Comparison of ENCODE assay signal across 35 cellular contexts in the genomic region with DNA sequence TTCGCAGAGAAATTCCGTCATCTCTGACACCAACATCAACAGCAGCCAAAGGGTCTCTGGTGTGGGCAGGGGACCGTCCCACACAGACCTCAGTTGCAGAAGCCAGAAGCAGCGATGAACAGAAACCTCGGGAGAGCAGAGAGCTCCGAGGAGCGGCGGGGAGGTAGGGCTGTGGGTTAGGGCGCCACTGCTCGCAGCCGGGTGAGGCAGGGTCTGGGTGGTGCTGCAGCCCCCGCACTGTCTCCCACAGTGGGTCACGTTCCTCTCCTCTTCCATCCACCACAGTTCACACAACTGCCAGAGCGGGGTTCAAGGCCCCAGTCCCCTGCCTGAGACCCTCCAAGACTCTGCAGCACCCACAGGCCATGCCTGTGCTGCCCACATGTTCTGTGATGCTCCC.
"Had no signal": no experiment of that assay in that cellular context is flagged by ENCODE, and none has a peak within 500 bp of the region (broad histone marks: within the 10 kb centered on the region; RNA-seq: fewer than 3 reads in every experiment).

No MANE protein-coding gene starts in this region.

- H3K4me3 Mint-ChIP-seq: activated B cell treated with CpG ODN at 0.5 μM for 24 hours; activated CD4-positive, alpha-beta memory T cell treated with anti-CD3 and anti-CD28 coated beads for 36 hours; activated CD4-positive, alpha-beta T cell treated with anti-CD3 and anti-CD28 coated beads, Interleukin-2, amount 10 ng/mL, durations not matched to agents 24 days and 14 days; activated CD8-positive, alpha-beta T cell treated with anti-CD3 and anti-CD28 coated beads for 36 hours; activated naive CD4-positive, alpha-beta T cell treated with anti-CD3 and anti-CD28 coated beads for 36 hours; activated naive CD8-positive, alpha-beta T cell treated with anti-CD3 and anti-CD28 coated beads for 36 hours; activated T-cell treated with anti-CD3 and anti-CD28 coated beads, Interleukin-2, amount 50 U/mL, for 4 hours; activated T-cell treated with anti-CD3 and anti-CD28 coated beads, Interleukin-2, amount 50 U/mL, for 72 hours; activated T-helper 1 cell treated with anti-CD3 and anti-CD28 coated beads, Interleukin-12 subunit alpha, Interleukin-12 subunit beta, Interleukin-2, Interleukin-4 antibody, amounts not matched to agents 30 ng/mL and 10 ng/mL and 1 ng/mL, durations not matched to agents 14 hours and 24 hours and 36 hours; activated T-helper 17 cell treated with anti-CD3 and anti-CD28 coated beads, Interleukin-2, amount 50 U/mL, for 72 hours; T-helper 1 cell treated with Interleukin-12 subunit alpha and Interleukin-12 subunit beta and Interleukin-4 antibody, amounts not matched to agents 30 μg/mL and 1 μg/mL, for 36 hours; T-helper 2 cell treated with Interferon-gamma antibody and Interleukin-4, amounts not matched to agents 5 μg/mL and 100 μg/mL, for 36 hours had no signal

- H3K4me1 Mint-ChIP-seq: activated B cell treated with CpG ODN at 0.5 μM for 24 hours; activated CD4-positive, alpha-beta T cell treated with anti-CD3 and anti-CD28 coated beads, Interleukin-2, amount 10 ng/mL, durations not matched to agents 24 days and 14 days; activated naive CD8-positive, alpha-beta T cell treated with anti-CD3 and anti-CD28 coated beads for 36 hours; activated T-helper 17 cell treated with anti-CD3 and anti-CD28 coated beads, Interleukin-2, amount 50 U/mL, for 72 hours had no signal

- H3K27me3 ChIP-seq: adrenal gland, body of pancreas, brain microvascular endothelial cell had no signal

- H3K27me3 Mint-ChIP-seq: activated CD4-positive, alpha-beta memory T cell treated with anti-CD3 and anti-CD28 coated beads for 36 hours; activated CD4-positive, alpha-beta T cell treated with anti-CD3 and anti-CD28 coated beads, Interleukin-2, amount 10 ng/mL, durations not matched to agents 24 days and 14 days had no signal

- ATAC-seq: activated CD8-positive, alpha-beta T cell treated with anti-CD3 and anti-CD28 coated beads for 36 hours; activated naive CD4-positive, alpha-beta T cell treated with anti-CD3 and anti-CD28 coated beads, Interleukin-2, amount 50 U/mL, for 72 hours; activated T-cell treated with anti-CD3 and anti-CD28 coated beads, Interleukin-2, amount 50 U/mL, for 4 hours; activated T-cell treated with anti-CD3 and anti-CD28 coated beads, Interleukin-2, amount 50 U/mL, for 72 hours; activated T-helper 17 cell treated with anti-CD3 and anti-CD28 coated beads, Interleukin-2, amount 50 U/mL, for 72 hours; body of pancreas had no signal

- H3K36me3 Mint-ChIP-seq: activated CD4-positive, alpha-beta memory T cell treated with anti-CD3 and anti-CD28 coated beads for 36 hours; activated naive CD4-positive, alpha-beta T cell treated with anti-CD3 and anti-CD28 coated beads, Interleukin-2, amount 50 U/mL, for 72 hours; activated naive CD8-positive, alpha-beta T cell treated with anti-CD3 and anti-CD28 coated beads for 36 hours had no signal

- H3K9me3 ChIP-seq: adrenal gland, body of pancreas, breast epithelium had no signal

- H3K27ac Mint-ChIP-seq: activated B cell treated with CpG ODN at 0.5 μM for 24 hours; activated CD4-positive, alpha-beta memory T cell treated with anti-CD3 and anti-CD28 coated beads for 36 hours; activated CD4-positive, alpha-beta T cell treated with anti-CD3 and anti-CD28 coated beads, Interleukin-2, amount 10 ng/mL, durations not matched to agents 24 days and 14 days; activated CD8-positive, alpha-beta T cell treated with anti-CD3 and anti-CD28 coated beads for 36 hours; activated naive CD4-positive, alpha-beta T cell treated with anti-CD3 and anti-CD28 coated beads for 36 hours; activated naive CD4-positive, alpha-beta T cell treated with anti-CD3 and anti-CD28 coated beads, Interleukin-2, amount 50 U/mL, for 72 hours; activated naive CD8-positive, alpha-beta T cell treated with anti-CD3 and anti-CD28 coated beads for 36 hours; activated T-cell treated with anti-CD3 and anti-CD28 coated beads, Interleukin-2, amount 50 U/mL, for 72 hours; activated T-helper 1 cell treated with anti-CD3 and anti-CD28 coated beads, Interleukin-12 subunit alpha, Interleukin-12 subunit beta, Interleukin-2, Interleukin-4 antibody, amounts not matched to agents 30 ng/mL and 10 ng/mL and 1 ng/mL, durations not matched to agents 14 hours and 24 hours and 36 hours; activated T-helper 17 cell treated with anti-CD3 and anti-CD28 coated beads, Interleukin-2, amount 50 U/mL, for 72 hours; T-helper 1 cell treated with Interleukin-12 subunit alpha and Interleukin-12 subunit beta and Interleukin-4 antibody, amounts not matched to agents 30 μg/mL and 1 μg/mL, for 36 hours; T-helper 2 cell treated with Interferon-gamma antibody and Interleukin-4, amounts not matched to agents 5 μg/mL and 100 μg/mL, for 36 hours had no signal

- H3K36me3 ChIP-seq: adrenal gland, brain microvascular endothelial cell, breast epithelium had no signal

- DNase-seq: activated B cell treated with CpG ODN at 0.5 μM for 24 hours; activated CD4-positive, alpha-beta memory T cell treated with anti-CD3 and anti-CD28 coated beads for 36 hours; activated CD4-positive, alpha-beta T cell treated with anti-CD3 and anti-CD28 coated beads for 4 hours; activated CD4-positive, alpha-beta T cell treated with anti-CD3 and anti-CD28 coated beads, Interleukin-2, amount 10 ng/mL, durations not matched to agents 24 days and 14 days; activated CD4-positive, alpha-beta T cell treated with anti-CD3 and anti-CD28 coated beads, Interleukin-2, amount 50 U/mL, for 1 hour; activated CD4-positive, alpha-beta T cell treated with anti-CD3 and anti-CD28 coated beads, Interleukin-2, amount 50 U/mL, for 4 hours; activated CD4-positive, CD25-positive, alpha-beta regulatory T cell treated with anti-CD3 and anti-CD28 coated beads, Interleukin-2, amount 50 U/mL, for 72 hours; activated CD8-positive, alpha-beta memory T cell treated with anti-CD3 and anti-CD28 coated beads, Interleukin-2, amount 50 U/mL, for 4 hours; activated CD8-positive, alpha-beta T cell treated with anti-CD3 and anti-CD28 coated beads for 36 hours; activated effector memory CD4-positive, alpha-beta T cell treated with anti-CD3 and anti-CD28 coated beads, Interleukin-2, amount 50 U/mL, for 16 hours; activated gamma-delta T cell treated with Interleukin-2 at 50 U/mL for 16 hours; activated naive CD4-positive, alpha-beta T cell; activated naive CD4-positive, alpha-beta T cell treated with anti-CD3 and anti-CD28 coated beads for 36 hours; activated naive CD4-positive, alpha-beta T cell treated with anti-CD3 and anti-CD28 coated beads, Interleukin-2, amount 50 U/mL, for 16 hours; activated naive CD8-positive, alpha-beta T cell treated with anti-CD3 and anti-CD28 coated beads for 36 hours; activated T-cell treated with anti-CD3 and anti-CD28 coated beads for 4 hours; activated T-cell treated with anti-CD3 and anti-CD28 coated beads, Interleukin-2, amount 50 U/mL, for 1 hour; activated T-cell treated with anti-CD3 and anti-CD28 coated beads, Interleukin-2, amount 50 U/mL, for 4 hours; activated T-cell treated with anti-CD3 and anti-CD28 coated beads, Interleukin-2, amount 50 U/mL, for 72 hours; amniotic stem cell; aorta; body of pancreas; brain microvascular endothelial cell; central memory CD4-positive, alpha-beta T cell; T-helper 1 cell; T-helper 2 cell; T-helper 9 cell had no signal

- H3K9me3 Mint-ChIP-seq: activated B cell treated with CpG ODN at 0.5 μM for 24 hours; activated CD4-positive, alpha-beta memory T cell treated with anti-CD3 and anti-CD28 coated beads for 36 hours; activated CD4-positive, alpha-beta T cell treated with anti-CD3 and anti-CD28 coated beads, Interleukin-2, amount 10 ng/mL, durations not matched to agents 24 days and 14 days; activated CD8-positive, alpha-beta T cell treated with anti-CD3 and anti-CD28 coated beads for 36 hours; activated naive CD4-positive, alpha-beta T cell treated with anti-CD3 and anti-CD28 coated beads for 36 hours; activated naive CD4-positive, alpha-beta T cell treated with anti-CD3 and anti-CD28 coated beads, Interleukin-2, amount 50 U/mL, for 72 hours; activated naive CD8-positive, alpha-beta T cell treated with anti-CD3 and anti-CD28 coated beads for 36 hours; activated T-cell treated with anti-CD3 and anti-CD28 coated beads, Interleukin-2, amount 50 U/mL, for 4 hours; activated T-cell treated with anti-CD3 and anti-CD28 coated beads, Interleukin-2, amount 50 U/mL, for 72 hours; activated T-helper 1 cell treated with anti-CD3 and anti-CD28 coated beads, Interleukin-12 subunit alpha, Interleukin-12 subunit beta, Interleukin-2, Interleukin-4 antibody, amounts not matched to agents 30 ng/mL and 10 ng/mL and 1 ng/mL, durations not matched to agents 14 hours and 24 hours and 36 hours; activated T-helper 17 cell treated with anti-CD3 and anti-CD28 coated beads, Interleukin-2, amount 50 U/mL, for 72 hours; T-helper 1 cell treated with Interleukin-12 subunit alpha and Interleukin-12 subunit beta and Interleukin-4 antibody, amounts not matched to agents 30 μg/mL and 1 μg/mL, for 36 hours; T-helper 2 cell treated with Interferon-gamma antibody and Interleukin-4, amounts not matched to agents 5 μg/mL and 100 μg/mL, for 36 hours had no signal

- H3K4me3 ChIP-seq: adrenal gland, body of pancreas had no signal

- H3K4me1 ChIP-seq: adrenal gland, body of pancreas, breast epithelium had no signal

- H3K27ac ChIP-seq: body of pancreas, brain microvascular endothelial cell, breast epithelium, VCaP had no signal
